In genomic region chr18:21706386-21706865, GRCh38 we compare ENCODE assay signal across 1 cellular context.
A peak's percentile ranks its signal among the peaks of the same experiment; 100 is the strongest.
TF ChIP-seq lines count a peak whose summit lies in the region.

No MANE protein-coding gene starts in this region.

TF ChIP-seq in HepG2, 621 proteins besides CTCF, POLR2A, EP300 and RAD21:
- peak; percentile 99 for TF ChIP-seq ZNF850 (CRISPR knock-in tag; conservative IDR thresholded peaks at IDR 0.05)
- TF ChIP-seq ZFY (CRISPR knock-in tag; IDR thresholded peaks at IDR 0.05) = no peak
